Comparison of ENCODE assay signal across 31 cellular contexts in the genomic region with DNA sequence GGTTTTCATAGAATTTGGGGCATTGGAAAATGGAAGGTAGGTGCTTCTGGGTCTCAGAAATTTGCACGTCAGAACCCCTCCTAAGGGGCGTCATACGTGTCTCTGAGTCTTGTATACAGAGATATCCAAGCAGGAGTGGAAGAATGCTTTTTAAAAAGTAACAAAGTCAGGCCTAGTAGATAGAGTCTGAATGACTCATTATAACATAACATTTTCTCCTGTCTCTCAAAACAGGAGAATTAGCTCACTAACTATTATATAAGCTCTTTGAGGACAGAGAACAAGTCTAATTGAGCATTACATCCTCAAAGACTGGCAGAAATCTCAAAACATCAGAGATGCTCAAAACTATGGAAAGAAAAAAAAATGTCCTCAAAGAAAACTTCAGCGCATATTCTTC.
"Had no signal": no experiment of that assay in that cellular context is flagged by ENCODE, and none has a peak within 500 bp of the region (broad histone marks: within the 10 kb centered on the region; RNA-seq: fewer than 3 reads in every experiment).

No MANE protein-coding gene starts in this region.

- FAIRE-seq: small intestine, urothelium cell line had no signal

- H3K4me1 ChIP-seq: parathyroid adenoma, right lobe of liver, tibial nerve, upper lobe of left lung, vagina had no signal

- H2AFZ ChIP-seq: parathyroid adenoma had no signal

- H3K36me3 ChIP-seq: neutrophil, ovary, right lobe of liver, sigmoid colon, stomach, thoracic aorta, thyroid gland, tibial nerve, upper lobe of left lung, vagina had no signal

- H3K4me3 Mint-ChIP-seq: naive thymus-derived CD4-positive, alpha-beta T cell; natural killer cell; nephron; neural crest cell; stimulated activated effector memory CD8-positive, alpha-beta T cell treated with anti-CD3 and anti-CD28 coated beads, Interleukin-12 subunit alpha, Interleukin-12 subunit beta, amount 100 ng/mL, for 72 hours; stimulated activated naive B cell treated with anti-CD40 and anti-IgM and Interleukin-4, amounts not matched to agents 10 μg/mL and 1 μg/mL and 100 μg/mL, for 72 hours; stimulated activated naive CD8-positive, alpha-beta T cell treated with anti-CD3 and anti-CD28 coated beads, Interleukin-15, Interleukin-2, amounts not matched to agents 100 ng/mL and 50 ng/mL, for 24 hours had no signal

- H3K9me3 Mint-ChIP-seq: natural killer cell; nephron; stimulated activated effector memory CD8-positive, alpha-beta T cell treated with anti-CD3 and anti-CD28 coated beads, Interleukin-12 subunit alpha, Interleukin-12 subunit beta, amount 100 ng/mL, for 72 hours; stimulated activated naive B cell treated with anti-CD40 and anti-IgM and Interleukin-4, amounts not matched to agents 10 μg/mL and 1 μg/mL and 100 μg/mL, for 72 hours; stimulated activated naive CD8-positive, alpha-beta T cell treated with anti-CD3 and anti-CD28 coated beads, Interleukin-15, Interleukin-2, amounts not matched to agents 100 ng/mL and 50 ng/mL, for 24 hours had no signal

- DNase-seq: naive thymus-derived CD4-positive, alpha-beta T cell; natural killer cell; nucleus accumbens; ovary; posterior cingulate gyrus; psoas muscle; right cardiac atrium; right lobe of liver; sigmoid colon; small intestine; stimulated activated CD4-positive, alpha-beta T cell treated with anti-CD3 and anti-CD28 coated beads, Interleukin-15, amount 100 ng/mL, for 24 hours; stimulated activated CD4-positive, alpha-beta T cell treated with anti-CD3 and anti-CD28 coated beads, Interleukin-2, amount 100 ng/mL, for 24 hours; stimulated activated CD4-positive, alpha-beta T cell treated with anti-CD3 and anti-CD28 coated beads, Interleukin-2, amount 100 ng/mL, for 48 hours; stimulated activated CD4-positive, alpha-beta T cell treated with anti-CD3 and anti-CD28 coated beads, Interleukin-4, amount 100 ng/mL, for 24 hours; stimulated activated naive B cell treated with anti-CD40 and anti-IgM and Interleukin-4, amounts not matched to agents 10 μg/mL and 1 μg/mL and 100 μg/mL, for 72 hours; stimulated activated naive CD4-positive, alpha-beta T cell treated with Interleukin-2 at 50 U/mL for 16 hours; stomach; thyroid gland; trophoblast cell; upper lobe of left lung had no signal

- H3K27me3 ChIP-seq: ovary, right lobe of liver, thyroid gland, upper lobe of left lung, vagina had no signal

- ATAC-seq: naive thymus-derived CD4-positive, alpha-beta T cell; natural killer cell; psoas muscle; right cardiac atrium; right lobe of liver; stimulated activated effector memory CD8-positive, alpha-beta T cell treated with anti-CD3 and anti-CD28 coated beads, Interleukin-12 subunit alpha, Interleukin-12 subunit beta, amount 100 ng/mL, for 72 hours; stimulated activated naive B cell treated with anti-CD40 and anti-IgM and Interleukin-4, amounts not matched to agents 10 μg/mL and 1 μg/mL and 100 μg/mL, for 72 hours had no signal

- H3K36me3 Mint-ChIP-seq: naive thymus-derived CD4-positive, alpha-beta T cell; natural killer cell; stimulated activated effector memory CD8-positive, alpha-beta T cell treated with anti-CD3 and anti-CD28 coated beads, Interleukin-12 subunit alpha, Interleukin-12 subunit beta, amount 100 ng/mL, for 72 hours; stimulated activated naive B cell treated with anti-CD40 and anti-IgM and Interleukin-4, amounts not matched to agents 10 μg/mL and 1 μg/mL and 100 μg/mL, for 72 hours had no signal

- H3K4me1 Mint-ChIP-seq: neural crest cell; stimulated activated effector memory CD8-positive, alpha-beta T cell treated with anti-CD3 and anti-CD28 coated beads, Interleukin-12 subunit alpha, Interleukin-12 subunit beta, amount 100 ng/mL, for 72 hours; stimulated activated naive B cell treated with anti-CD40 and anti-IgM and Interleukin-4, amounts not matched to agents 10 μg/mL and 1 μg/mL and 100 μg/mL, for 72 hours had no signal

- H3K27ac ChIP-seq: neutrophil, ovary, parathyroid adenoma, psoas muscle, right lobe of liver, sigmoid colon, stomach, thoracic aorta, thyroid gland, tibial nerve, upper lobe of left lung, vagina had no signal

- H3K27ac Mint-ChIP-seq: naive thymus-derived CD4-positive, alpha-beta T cell; natural killer cell; nephron; progenitor cell of endocrine pancreas; stimulated activated effector memory CD8-positive, alpha-beta T cell treated with anti-CD3 and anti-CD28 coated beads, Interleukin-12 subunit alpha, Interleukin-12 subunit beta, amount 100 ng/mL, for 72 hours; stimulated activated naive B cell treated with anti-CD40 and anti-IgM and Interleukin-4, amounts not matched to agents 10 μg/mL and 1 μg/mL and 100 μg/mL, for 72 hours; stimulated activated naive CD8-positive, alpha-beta T cell treated with anti-CD3 and anti-CD28 coated beads, Interleukin-15, Interleukin-2, amounts not matched to agents 100 ng/mL and 50 ng/mL, for 24 hours had no signal

- H3K4me3 ChIP-seq: ovary, psoas muscle, right lobe of liver, sigmoid colon, stomach, thoracic aorta, thyroid gland, tibial nerve, upper lobe of left lung, vagina had no signal

- H3K79me2 ChIP-seq: parathyroid adenoma had no signal

- H3K9me3 ChIP-seq: neutrophil, ovary, psoas muscle, right lobe of liver, sigmoid colon, thoracic aorta, thyroid gland, tibial nerve, upper lobe of left lung, vagina had no signal
